Comparison of ENCODE assay signal across 8 cellular contexts in genomic region chr15:51971353-51972133, GRCh38. TPM values are rescaled to one million over a fixed set of nuclear protein-coding genes. Genes with fewer than 3 reads are reported as not detected.
DNase-seq lines count a peak whose midpoint lies in the region; ATAC-seq and TF ChIP-seq lines count a peak whose summit lies in the region.

LEO1 (minus strand) TSS chr15:51971778; CDS start chr15:51971745, 33 bp downstream.

- H3K36me3 ChIP-seq in heart left ventricle: peaks cover 0 to 7% (median 0%) of the 10 kb centered on the region in 9 donors
- H3K36me3 ChIP-seq in upper lobe of left lung: no peaks in the 10 kb centered on the region

- H3K27me3 ChIP-seq in heart left ventricle (no peaks in the 10 kb centered on the region), upper lobe of left lung (no peaks in the 10 kb centered on the region)

- TF ChIP-seq EP300 in upper lobe of left lung (IDR thresholded peaks at IDR 0.05): no peak

- H3K4me1 ChIP-seq in heart left ventricle: peaks cover 0 to 24% (median 12%) of the 10 kb centered on the region in 12 donors
- peaks cover 15 to 20% (median 17%) of the 10 kb centered on the region in 4 donors for H3K4me1 ChIP-seq in upper lobe of left lung

- H3K9me3 Mint-ChIP-seq in activated naive CD8-positive, alpha-beta T cell treated with anti-CD3 and anti-CD28 coated beads, Interleukin-2, amount 50 U/mL, for 24 hours: peaks cover 5% of the 10 kb centered on the region

- H3K9me3 ChIP-seq in heart left ventricle: peaks cover 0 to 22% (median 15%) of the 10 kb centered on the region in 12 donors
- peaks cover 0 to 12% (median 11%) of the 10 kb centered on the region in 4 donors for H3K9me3 ChIP-seq in upper lobe of left lung

- H3K4me3 ChIP-seq in heart left ventricle (peak within 1 kb of the TSS; percentile 71 to 96 (median 90)), upper lobe of left lung (peak within 1 kb of the TSS; percentile 65 to 87 (median 70))

- peak within 1 kb of the TSS; percentile 100 for H3K4me3 Mint-ChIP-seq in activated naive CD8-positive, alpha-beta T cell treated with anti-CD3 and anti-CD28 coated beads, Interleukin-2, amount 50 U/mL, for 24 hours

- intact Hi-C loops in heart left ventricle (cut with DNase I): loop anchor here in 4 of 10 donors (1.0 to 10.0 kb wide), 4 partner anchors 46 to 173 kb away; partner anchors contain the start of gene MAPK6 (in 2 of the 4)
- intact Hi-C loops in posterior cingulate gyrus (cut with DNase I): loop anchor here (5.0 kb wide), 2 partner anchors 46 to 166 kb away; partner anchors contain the start of gene MAPK6

- DNase-seq in NCI-H1417 (lab: John Stamatoyannopoulos, UW): peak; percentile 90 to 95 (median 94)
- peak; percentile 84 to 96 for DNase-seq in SW 1271 (lab: John Stamatoyannopoulos, UW)
- peak; percentile 85 for DNase-seq in activated naive CD8-positive, alpha-beta T cell treated with anti-CD3 and anti-CD28 coated beads, Interleukin-2, amount 50 U/mL, for 24 hours
- DNase-seq in heart left ventricle: peak; percentile 89 to 95 (median 93)
- DNase-seq in posterior cingulate gyrus: peak; percentile 83 to 98 (median 91)
- DNase-seq in upper lobe of left lung: peak; percentile 89 to 94

- peak within 1 kb of the TSS; percentile 99 for H3K27ac Mint-ChIP-seq in activated naive CD8-positive, alpha-beta T cell treated with anti-CD3 and anti-CD28 coated beads, Interleukin-2, amount 50 U/mL, for 24 hours

- 0 to 1% (median 0%) methylated on average over 49 to 59 of the region's 59 CpGs for WGBS in heart left ventricle, 4 donors
- WGBS in upper lobe of left lung, 2 donors: 0% methylated on average over 39 to 58 of the region's 59 CpGs

- peaks cover 35% of the 10 kb centered on the region for H3K4me1 Mint-ChIP-seq in activated naive CD8-positive, alpha-beta T cell treated with anti-CD3 and anti-CD28 coated beads, Interleukin-2, amount 50 U/mL, for 24 hours

- peaks cover 3% of the 10 kb centered on the region for H3K27me3 Mint-ChIP-seq in activated naive CD8-positive, alpha-beta T cell treated with anti-CD3 and anti-CD28 coated beads, Interleukin-2, amount 50 U/mL, for 24 hours

- peaks cover 19% of the 10 kb centered on the region for H3K36me3 Mint-ChIP-seq in activated naive CD8-positive, alpha-beta T cell treated with anti-CD3 and anti-CD28 coated beads, Interleukin-2, amount 50 U/mL, for 24 hours (ENCODE audit: low read depth)

- H3K27ac ChIP-seq in heart left ventricle (peak within 1 kb of the TSS; percentile 83 to 97 (median 92)), upper lobe of left lung (peak within 1 kb of the TSS; percentile 85 to 95 (median 90))

- peak; percentile 51 for TF ChIP-seq CTCF in GM12874 (IDR thresholded peaks at IDR 0.05; ENCODE audit: insufficient read depth, low read depth, low read length)
- peak in 9 of 12 donors; percentile 7 to 71 (median 37) for TF ChIP-seq CTCF in heart left ventricle (IDR thresholded peaks at IDR 0.05)
- peak in 5 of 6 experiments; percentile 33 to 63 (median 41) for TF ChIP-seq CTCF in upper lobe of left lung (IDR thresholded peaks at IDR 0.05)

- peak; percentile 84 for ATAC-seq in HG02763 (IDR thresholded peaks at IDR 0.05; ENCODE audit: unreplicated experiment)
- ATAC-seq in activated naive CD8-positive, alpha-beta T cell treated with anti-CD3 and anti-CD28 coated beads, Interleukin-2, amount 50 U/mL, for 24 hours: peak; percentile 90
- ATAC-seq in heart left ventricle: peak; percentile 90 to 98 (median 98)
- peak; percentile 98 to 99 for ATAC-seq in upper lobe of left lung (ENCODE audit: low FRiP score in 2 of 2)

- peak in 1 of 2 donors; percentile 40 for TF ChIP-seq POLR2A in heart left ventricle (IDR thresholded peaks at IDR 0.05)
- TF ChIP-seq POLR2A in upper lobe of left lung (IDR thresholded peaks at IDR 0.05): peak in 3 of 4 donors; percentile 54 to 72 (median 54)

RNA-seq across cellular contexts. Expression of gene LEO1, which starts in this region (rescaled TPM):
- 10 to 100 TPM in 1 of 9 donors, 1 to 10 TPM in 8; 4.9 to 10.4 (median 8.3) TPM for total RNA-seq in heart left ventricle
- polyA plus RNA-seq in heart left ventricle: 10 to 100 TPM in 1 of 2 donors, 1 to 10 TPM in 1; 8.3 to 12.6 TPM
- 10 to 100 TPM in 4 of 6 donors, 1 to 10 TPM in 2; 9.8 to 25.1 (median 14.2) TPM for total RNA-seq in upper lobe of left lung

Comparison
In these comparisons a context has a peak if more than half of its experiments do, and no peak if none do; other contexts are left out.
1. Peak in every context shown above with its lines: DNase-seq, ATAC-seq, H3K4me3 ChIP-seq and H3K27ac ChIP-seq.